Comparison of ENCODE assay signal across 8 cellular contexts in the genomic region with DNA sequence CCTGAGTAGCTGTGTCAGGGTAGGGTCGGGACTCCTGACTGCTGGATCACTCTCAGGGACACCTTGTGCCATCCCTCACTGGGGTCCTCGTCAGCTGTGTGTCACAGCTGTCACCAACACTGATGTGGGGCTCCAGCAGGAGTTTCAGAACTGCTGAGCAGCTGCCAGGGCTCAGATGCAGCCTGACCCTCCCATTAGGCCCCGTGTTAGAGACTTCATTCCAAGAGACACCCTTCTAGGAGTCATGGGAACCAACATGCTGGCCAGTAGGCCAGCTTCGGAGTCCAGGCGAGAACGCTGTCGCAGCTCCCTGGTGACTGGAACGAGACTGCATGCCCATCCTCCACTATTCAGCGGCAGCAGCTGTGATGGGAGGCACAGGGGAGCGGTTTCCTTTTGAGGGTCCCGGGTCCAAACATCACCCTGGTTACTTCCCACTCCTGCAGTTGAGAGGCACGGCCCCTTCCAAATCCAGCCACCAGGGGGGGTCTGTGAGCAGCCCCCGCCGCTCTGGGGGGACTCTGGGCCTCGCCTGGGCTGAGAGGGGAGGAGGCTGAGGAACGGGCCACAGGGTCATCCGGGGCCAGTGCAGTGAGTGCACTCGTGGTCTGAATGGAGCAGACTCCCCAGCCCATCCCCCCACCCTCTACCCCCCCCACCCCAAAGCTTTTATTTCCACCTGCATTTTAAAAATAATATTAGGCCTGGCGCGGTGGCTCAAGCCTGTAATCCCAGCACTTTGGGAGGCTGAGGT. TPM values are rescaled to one million over a fixed set of nuclear protein-coding genes. Genes with fewer than 3 reads are reported as not detected.
DNase-seq lines count a peak whose midpoint lies in the region; ATAC-seq and TF ChIP-seq lines count a peak whose summit lies in the region.

No MANE protein-coding gene starts in this region.

- H3K27me3 ChIP-seq in HAP-1 (ENCODE audit: low read depth): no peaks in the 10 kb centered on the region
- H3K27me3 ChIP-seq in cardiac muscle cell: no peaks in the 10 kb centered on the region

- peaks cover 93% of the 10 kb centered on the region for H3K4me1 Mint-ChIP-seq in activated naive CD4-positive, alpha-beta T cell treated with anti-CD3 and anti-CD28 coated beads, Interleukin-2, amount 10 ng/mL, durations not matched to agents 7 days and 5 days
- peaks cover 48% of the 10 kb centered on the region for H3K4me1 Mint-ChIP-seq in activated T-helper 17 cell treated with anti-CD3 and anti-CD28 coated beads, Interleukin-2, amount 50 U/mL, for 72 hours

- H3K4me1 ChIP-seq in HAP-1: peaks cover 2% of the 10 kb centered on the region; the same call in 1 of the 2 replicates
- H3K4me1 ChIP-seq in cardiac muscle cell (ENCODE audit: low read depth): no peaks in the 10 kb centered on the region

- in situ Hi-C loops in HAP-1 (cut with MboI; ENCODE audit: low sequenced_read_pairs): no loop called here
- in situ Hi-C loops in SK-MEL-5 (cut with HindIII; ENCODE audit: low pct_unique_long_range_greater_than_20kb, low sequenced_read_pairs): no loop called here

- ATAC-seq in sciatic nerve (peak; percentile 71), GM19463 (IDR thresholded peaks at IDR 0.05; ENCODE audit: unreplicated experiment) (no peak)
- ATAC-seq in activated T-helper 17 cell treated with anti-CD3 and anti-CD28 coated beads, Interleukin-2, amount 50 U/mL, for 72 hours (replicated peaks): no peak

- no peak overlapping the region for H3K4me3 Mint-ChIP-seq in activated naive CD4-positive, alpha-beta T cell treated with anti-CD3 and anti-CD28 coated beads, Interleukin-2, amount 10 ng/mL, durations not matched to agents 7 days and 5 days
- no peak overlapping the region for H3K4me3 Mint-ChIP-seq in activated T-helper 17 cell treated with anti-CD3 and anti-CD28 coated beads, Interleukin-2, amount 50 U/mL, for 72 hours

- peak; percentile 27 to 36 for DNase-seq in AML-193 (lab: John Stamatoyannopoulos, UW)
- peak; percentile 42 to 87 for DNase-seq in HAP-1 (ENCODE audit: low spot score in 2 of 2)
- DNase-seq in SK-MEL-5 (ENCODE audit: low read depth, low spot score): peak; percentile 71
- peak; percentile 80 for DNase-seq in activated naive CD4-positive, alpha-beta T cell treated with anti-CD3 and anti-CD28 coated beads, Interleukin-2, amount 10 ng/mL, durations not matched to agents 7 days and 5 days
- DNase-seq in cardiac muscle cell (ENCODE audit: low read depth in 1 of 2, low spot score in 1 of 2): peak; percentile 42 to 65
- peak; percentile 77 for DNase-seq in sciatic nerve (ENCODE audit: low spot score)

- no peaks in the 10 kb centered on the region for H3K36me3 ChIP-seq in HAP-1 (replicated peaks)
- no peaks in the 10 kb centered on the region for H3K36me3 ChIP-seq in cardiac muscle cell

- no peak overlapping the region for H3K27ac ChIP-seq in cardiac muscle cell

- H3K9me3 ChIP-seq in HAP-1 (no peaks in the 10 kb centered on the region), cardiac muscle cell (ENCODE audit: low read depth) (no peaks in the 10 kb centered on the region)

- CTCF ChIA-PET in activated naive CD4-positive, alpha-beta T cell treated with anti-CD3 and anti-CD28 coated beads, Interleukin-2, amount 10 ng/mL, durations not matched to agents 7 days and 5 days (lab: Charles Lee): interaction anchor here (1.2 to 5.0 kb wide), 12 partner anchors 9 to 76 kb away, joined by 3 to 34 read pairs (median 12); no protein-coding TSS in a partner anchor

- H3K36me3 Mint-ChIP-seq in activated naive CD4-positive, alpha-beta T cell treated with anti-CD3 and anti-CD28 coated beads, Interleukin-2, amount 10 ng/mL, durations not matched to agents 7 days and 5 days: peaks cover 2% of the 10 kb centered on the region
- H3K36me3 Mint-ChIP-seq in activated T-helper 17 cell treated with anti-CD3 and anti-CD28 coated beads, Interleukin-2, amount 50 U/mL, for 72 hours (ENCODE audit: low read depth): no peaks in the 10 kb centered on the region

- TF ChIP-seq CTCF in cardiac muscle cell (IDR thresholded peaks at IDR 0.05; ENCODE audit: low read depth, low read length): peak; percentile 88

- intact Hi-C loops in sciatic nerve (cut with DNase I): loop anchor here (2.0 kb wide), 1 partner anchor 39 kb away; no protein-coding TSS in a partner anchor

- peak overlapping the region; percentile 52 for H3K27ac Mint-ChIP-seq in activated naive CD4-positive, alpha-beta T cell treated with anti-CD3 and anti-CD28 coated beads, Interleukin-2, amount 10 ng/mL, durations not matched to agents 7 days and 5 days
- no peak overlapping the region for H3K27ac Mint-ChIP-seq in activated T-helper 17 cell treated with anti-CD3 and anti-CD28 coated beads, Interleukin-2, amount 50 U/mL, for 72 hours

- H3K9me3 Mint-ChIP-seq in activated naive CD4-positive, alpha-beta T cell treated with anti-CD3 and anti-CD28 coated beads, Interleukin-2, amount 10 ng/mL, durations not matched to agents 7 days and 5 days: no peaks in the 10 kb centered on the region
- H3K9me3 Mint-ChIP-seq in activated T-helper 17 cell treated with anti-CD3 and anti-CD28 coated beads, Interleukin-2, amount 50 U/mL, for 72 hours: no peaks in the 10 kb centered on the region

- no peak overlapping the region for H3K4me3 ChIP-seq in HAP-1
- no peak overlapping the region for H3K4me3 ChIP-seq in cardiac muscle cell

- peaks cover 9% of the 10 kb centered on the region for H3K27me3 Mint-ChIP-seq in activated naive CD4-positive, alpha-beta T cell treated with anti-CD3 and anti-CD28 coated beads, Interleukin-2, amount 10 ng/mL, durations not matched to agents 7 days and 5 days
- H3K27me3 Mint-ChIP-seq in activated T-helper 17 cell treated with anti-CD3 and anti-CD28 coated beads, Interleukin-2, amount 50 U/mL, for 72 hours: no peaks in the 10 kb centered on the region

RNA-seq across cellular contexts. Expression of a gene that starts 12.6 kb away (rescaled TPM):
- total RNA-seq in SK-MEL-5 (2014; rRNA removed; shearing (Covaris generic)): 3.1 and 4.7 TPM in 2 replicates
- 21.5 and 25.9 TPM in 2 replicates for polyA plus RNA-seq in SK-MEL-5 (2015; cell fraction: cytosol; rRNA removed)
- polyA plus RNA-seq in SK-MEL-5 (2015; cell fraction: nucleus; rRNA removed): 5.0 and 8.1 TPM in 2 replicates
- total RNA-seq in cardiac muscle cell (12.7 and 28.9 TPM in 2 replicates), sciatic nerve (8.5 TPM)
- polyA plus RNA-seq in cardiac muscle cell: 6.8 and 12.0 TPM in 2 replicates
- 10 to 100 TPM in 1 of 2 donors, 1 to 10 TPM in 1; 5.9 to 42.2 TPM for total RNA-seq in activated T-helper 17 cell treated with anti-CD3 and anti-CD28 coated beads, Interleukin-2, amount 50 U/mL, for 72 hours
